In genomic region chr9:122005597-122005996, GRCh38 we compare ENCODE assay signal across 10 cellular contexts.
A peak's percentile ranks its signal among the peaks of the same experiment; 100 is the strongest.
DNase-seq lines count a peak whose midpoint lies in the region; ATAC-seq and TF ChIP-seq lines count a peak whose summit lies in the region.
"Had no signal": no experiment of that assay in that cellular context is flagged by ENCODE, and none has a peak within 500 bp of the region (broad histone marks: within the 10 kb centered on the region; RNA-seq: fewer than 3 reads in every experiment).

No MANE protein-coding gene starts in this region.

- ATAC-seq in HG02678 (IDR thresholded peaks at IDR 0.05; ENCODE audit: unreplicated experiment): no peak
- ATAC-seq: naive thymus-derived CD8-positive, alpha-beta T cell had no signal

- POLR2A ChIA-PET in HEK293T (lab: Yijun Ruan, JAX): no interaction called here

- H3K27me3 ChIP-seq in adipocyte (replicated peaks; ENCODE audit: control insufficient read depth, insufficient read depth, low read length): no peaks in the 10 kb centered on the region

- peak; percentile 69 for DNase-seq in AG08395 (ENCODE audit: low spot score)
- DNase-seq in HEK293T (ENCODE audit: extremely low spot score): peak; percentile 35
- peak; percentile 59 for DNase-seq in adipocyte (ENCODE audit: low read depth)
- DNase-seq in iPS-NIHi11 (ENCODE audit: low spot score): peak; percentile 51
- no peak for DNase-seq in GM19238 (ENCODE audit: insufficient read length, low spot score)
- DNase-seq in NCI-H187 (lab: John Stamatoyannopoulos, UW): no peak
- no peak for DNase-seq in medulla oblongata (ENCODE audit: extremely low spot score)
- DNase-seq: naive thymus-derived CD8-positive, alpha-beta T cell; NCI-H1930 had no signal

- H3K36me3 ChIP-seq in adipocyte (ENCODE audit: control insufficient read depth, insufficient read depth, low read length, severe bottlenecking): no peaks in the 10 kb centered on the region

- CTCF ChIA-PET in HEK293T (lab: Yijun Ruan, JAX): interaction anchor here (1.5 kb wide), 1 partner anchor 318 kb away, joined by 4 read pairs; no protein-coding TSS in a partner anchor

- peaks cover 10% of the 10 kb centered on the region for H3K4me1 ChIP-seq in adipocyte (ENCODE audit: control insufficient read depth, insufficient read depth, low read length)

- H3K9me3 ChIP-seq in adipocyte (ENCODE audit: control insufficient read depth, low read length): no peaks in the 10 kb centered on the region

- no peak overlapping the region for H3K9ac ChIP-seq in adipocyte (ENCODE audit: low read length)

- no peak overlapping the region for H3K4me3 ChIP-seq in adipocyte (ENCODE audit: low read length)

TF ChIP-seq in HEK293T, 16 proteins besides CTCF, POLR2A, EP300 and RAD21:
- TF ChIP-seq SUZ12 (IDR thresholded peaks at IDR 0.05) (no peak), LEF1 (IDR thresholded peaks at IDR 0.05; ENCODE audit: borderline replicate concordance) (no peak), PKNOX1 (IDR thresholded peaks at IDR 0.05) (no peak), CTBP1 (IDR thresholded peaks at IDR 0.05; ENCODE audit: borderline replicate concordance) (no peak), TARDBP (IDR thresholded peaks at IDR 0.05) (no peak), HDGF (IDR thresholded peaks at IDR 0.05; ENCODE audit: borderline replicate concordance) (no peak), L3MBTL2 (conservative IDR thresholded peaks at IDR 0.05) (no peak), ZNF384 (IDR thresholded peaks at IDR 0.05) (no peak), ARNT (IDR thresholded peaks at IDR 0.05) (no peak), FOXK2 (IDR thresholded peaks at IDR 0.05) (no peak), NFRKB (IDR thresholded peaks at IDR 0.05) (no peak), FOXA1 (IDR thresholded peaks at IDR 0.05) (no peak), ELF4 (IDR thresholded peaks at IDR 0.05) (no peak), BHLHE40 (IDR thresholded peaks at IDR 0.05; ENCODE audit: borderline replicate concordance) (no peak), FOXM1 (IDR thresholded peaks at IDR 0.05; ENCODE audit: borderline replicate concordance) (no peak), SP1 (IDR thresholded peaks at IDR 0.05) (no peak)

Comparison
In these comparisons a context has a peak if more than half of its experiments do, and no peak if none do; other contexts are left out.
1. DNase-seq: peak in AG08395 (single experiment), HEK293T (single experiment), adipocyte (single experiment) and iPS-NIHi11 (single experiment); none in GM19238 (single experiment), NCI-H187 (0 of 2) and medulla oblongata (single experiment).